Comparison of ENCODE assay signal across 24 cellular contexts in the genomic region with DNA sequence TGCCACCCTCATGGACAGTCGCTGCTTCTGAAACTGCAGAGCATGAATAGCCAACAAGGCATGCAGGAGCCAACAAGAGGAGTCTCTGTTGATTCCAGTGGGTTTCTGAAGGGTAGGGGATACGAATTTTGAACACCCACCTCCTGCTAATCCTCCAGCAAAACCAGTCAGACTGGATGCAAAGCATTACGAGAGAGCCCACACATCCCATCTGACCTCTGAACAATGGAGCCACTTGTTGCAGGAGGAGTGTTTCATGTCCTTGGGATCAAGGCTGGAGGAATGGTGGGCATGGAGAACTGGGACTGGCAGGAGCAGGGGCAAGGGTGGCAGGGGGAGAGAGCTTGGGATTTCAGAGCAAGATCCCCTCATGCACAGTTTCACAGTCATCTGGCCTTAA. TPM values are rescaled to one million over a fixed set of nuclear protein-coding genes. Genes with fewer than 3 reads are reported as not detected.
A peak's percentile ranks its signal among the peaks of the same experiment; 100 is the strongest.
DNase-seq lines count a peak whose midpoint lies in the region; ATAC-seq, FAIRE-seq and TF ChIP-seq lines count a peak whose summit lies in the region.
"Had no signal": no experiment of that assay in that cellular context is flagged by ENCODE, and none has a peak within 500 bp of the region (broad histone marks: within the 10 kb centered on the region; RNA-seq: fewer than 3 reads in every experiment).

No MANE protein-coding gene starts in this region.

- TF ChIP-seq CTCF in bronchial epithelial cell (IDR thresholded peaks at IDR 0.05; ENCODE audit: insufficient read depth, low read length, severe bottlenecking) (no peak), pancreas (IDR thresholded peaks at IDR 0.05) (no peak)

- peak overlapping the region in 3 of 4 donors; percentile 67 to 75 (median 74) for H3K27ac ChIP-seq in pancreas
- H3K27ac ChIP-seq: A549, C4-2B had no signal

- H3K27me3 ChIP-seq in bronchial epithelial cell (ENCODE audit: control insufficient read depth, insufficient read depth, low read length) = peaks cover 3% of the 10 kb centered on the region
- H3K27me3 ChIP-seq in pancreas = no peaks in the 10 kb centered on the region

- H3K4me3 ChIP-seq in bronchial epithelial cell (ENCODE audit: low read depth, low read length) (no peak overlapping the region), pancreas (peak overlapping the region in 2 of 4 donors; percentile 30 to 33)
- H3K4me3 ChIP-seq: A549, GM23338, MG63 had no signal

- H3K4me1 ChIP-seq in pancreas = no peaks in the 10 kb centered on the region

- no peaks in the 10 kb centered on the region for H3K9me3 ChIP-seq in pancreas
- H3K9me3 ChIP-seq: A549, MG63 had no signal

- peak; percentile 18 to 67 (median 50) for ATAC-seq in pancreas
- ATAC-seq in GM19351 (IDR thresholded peaks at IDR 0.05; ENCODE audit: unreplicated experiment) = no peak
- ATAC-seq: A549, GM23338, HepG2, Panc1, SK-N-SH treated with all-trans-retinoic acid at 6 μM for 48 hours had no signal

- intact Hi-C loops in pancreas (cut with DNase I) = no loop called here

- DNase-seq in COLO829 (ENCODE audit: low spot score) (peak; percentile 17), HT-29 (ENCODE audit: low spot score) (peak; percentile 19), bronchial epithelial cell (ENCODE audit: low read depth) (no peak), pancreas (peak in 2 of 6 donors; percentile 19 to 26), SKM-1 (lab: John Stamatoyannopoulos, UW; ENCODE audit: unreplicated experiment) (no peak)
- no peak for DNase-seq in stimulated activated CD4-positive, alpha-beta T cell treated with anti-CD3 and anti-CD28 coated beads, Interleukin-15, amount 100 ng/mL, for 24 hours
- DNase-seq: COR-L47, DMS79, HFFc6, MG63, NCI-H1105 treated with DMSO at 0.1 percent for 48 hours, NCI-H187, NCI-H510A treated with DMSO at 0.1 percent for 48 hours, Right ventricle myocardium superior had no signal

- WGBS in pancreas, 2 donors = 42 to 57% methylated on average over 3 of the region's 3 CpGs

- FAIRE-seq in bronchial epithelial cell (lab: Jason Lieb, UNC) (peak; percentile 50), pancreas (lab: Jason Lieb, UNC) (no peak)
- FAIRE-seq: A549, G401.6, GM12892, GM19239, HepG2 had no signal

- no peaks in the 10 kb centered on the region for H3K36me3 ChIP-seq in bronchial epithelial cell (ENCODE audit: control insufficient read depth, insufficient read depth, low read length)
- H3K36me3 ChIP-seq in pancreas = no peaks in the 10 kb centered on the region
- H3K36me3 ChIP-seq: MG63 had no signal

RNA-seq across cellular contexts. Expression of gene VTCN1, which starts 1.6 kb away (rescaled TPM):
- not detected in 2 replicates for total RNA-seq in HT-29 (2014; rRNA removed; shearing (Covaris generic))
- total RNA-seq in bronchial epithelial cell (0.26 and 0.90 TPM in 2 replicates), pancreas (10 to 100 TPM; 12.9 to 42.5 (median 20.8) TPM)
- polyA plus RNA-seq in pancreas = 10 to 100 TPM; 13.0 to 13.8 TPM
- total RNA-seq: GM23338, HepG2, HFFc6, Right ventricle myocardium superior had no signal
- polyA plus RNA-seq: GM23338, HepG2 had no signal

Comparison
In these comparisons a context has a peak if more than half of its experiments do, and no peak if none do; other contexts are left out.
1. DNase-seq: peak in COLO829 (single experiment) and HT-29 (single experiment); none in bronchial epithelial cell (single experiment), stimulated activated CD4-positive, alpha-beta T cell treated with anti-CD3 and anti-CD28 coated beads, Interleukin-15, amount 100 ng/mL, for 24 hours (single experiment) and SKM-1 (single experiment).